In genomic region chr20:21796059-21796458, GRCh38 we compare ENCODE assay signal across 1 cellular context.
TF ChIP-seq lines count a peak whose summit lies in the region.

No MANE protein-coding gene starts in this region.

TF ChIP-seq in GM12878, 131 proteins besides CTCF, POLR2A, EP300 and RAD21 (continued from another document):
- no peak for TF ChIP-seq CREB1 (IDR thresholded peaks at IDR 0.05; ENCODE audit: low read depth)
- no peak for TF ChIP-seq CREM (IDR thresholded peaks at IDR 0.05; ENCODE audit: low read depth)
TF ChIP-seq in GM12878: peak in this region for 0.
